21 cellular contexts compared by ENCODE assay signal in genomic region chr1:199591468-199591867, GRCh38.
DNase-seq lines count a peak whose midpoint lies in the region; ATAC-seq, FAIRE-seq and TF ChIP-seq lines count a peak whose summit lies in the region.
"Had no signal": no experiment of that assay in that cellular context is flagged by ENCODE, and none has a peak within 500 bp of the region (broad histone marks: within the 10 kb centered on the region; RNA-seq: fewer than 3 reads in every experiment).

No MANE protein-coding gene starts in this region.

- TF ChIP-seq POLR2A in HepG2 (IDR thresholded peaks at IDR 0.05; ENCODE audit: insufficient read depth in 1 of 2, low read depth in 2 of 2, low read length in 2 of 2) (no peak), right lobe of liver (IDR thresholded peaks at IDR 0.05) (no peak)

- no peaks in the 10 kb centered on the region for H3K9me2 ChIP-seq in Loucy (replicated peaks; ENCODE audit: low read depth, low read length)

- H3K4me3 ChIP-seq in HepG2 (replicated peaks in 1 of 3; ENCODE audit: insufficient read depth in 1 of 3, low read depth in 2 of 3, low read length in 3 of 3) (no peak overlapping the region), right lobe of liver (no peak overlapping the region), Loucy (ENCODE audit: low read length, poor library complexity, severe bottlenecking) (no peak overlapping the region), coronary artery (no peak overlapping the region)
- H3K4me3 ChIP-seq: A549; BLaER1 treated with 17β-estradiol and CSF1 and Interleukin-3, amounts not matched to agents 10 nM and 100 nM; GM12878 had no signal

- no peak for FAIRE-seq in HepG2 (lab: Jason Lieb, UNC)
- FAIRE-seq: A549, GM12878 had no signal

- TF ChIP-seq RAD21 in HepG2 (CRISPR knock-in tag; IDR thresholded peaks at IDR 0.05) = no peak

- H3K9me3 ChIP-seq in HepG2 (ENCODE audit: low read length) (no peaks in the 10 kb centered on the region; the same call in 1 of the 2 replicates), right lobe of liver (no peaks in the 10 kb centered on the region), Loucy (ENCODE audit: insufficient read depth, low read depth, low read length) (no peaks in the 10 kb centered on the region)
- H3K9me3 ChIP-seq: A549 had no signal

- POLR2A ChIA-PET in HepG2 (lab: Yijun Ruan, JAX) = no interaction called here

- WGBS in HepG2 (ENCODE audit: low lambda C conversion rate) = 0% methylated on average over 3 of the region's 3 CpGs
- 80% methylated on average over 1 of the region's 3 CpGs for WGBS in right lobe of liver (ENCODE audit: insufficient coverage, low coverage, low lambda C conversion rate, missing lambda C conversion rate)

- intact Hi-C loops in HepG2 (cut with micrococcal nuclease; ENCODE audit: unreplicated experiment) (no loop called here), right lobe of liver (cut with DNase I) (no loop called here)

- ATAC-seq in HepG2 (no peak), right lobe of liver (no peak)
- ATAC-seq: A549; CD8-positive, alpha-beta T cell had no signal

- H3K27ac ChIP-seq in HepG2 (ENCODE audit: extremely low read length, insufficient read depth, low read length) (no peak overlapping the region), right lobe of liver (no peak overlapping the region), coronary artery (no peak overlapping the region)
- H3K27ac ChIP-seq: 22Rv1; A549; BLaER1 treated with 17β-estradiol and CSF1 and Interleukin-3, amounts not matched to agents 10 nM and 100 nM; C4-2B had no signal

- H3K9ac ChIP-seq in HepG2 (ENCODE audit: insufficient read depth, low read depth, low read length) (no peak overlapping the region), Loucy (ENCODE audit: low read depth, low read length, poor library complexity, severe bottlenecking) (no peak overlapping the region)
- H3K9ac ChIP-seq: BLaER1 treated with 17β-estradiol and CSF1 and Interleukin-3, amounts not matched to agents 10 nM and 100 nM had no signal

- no peaks in the 10 kb centered on the region for H4K20me1 ChIP-seq in HepG2 (ENCODE audit: insufficient read depth, low read length)
- H4K20me1 ChIP-seq in Loucy (ENCODE audit: insufficient read depth, low read length, poor library complexity, severe bottlenecking) = no peaks in the 10 kb centered on the region
- H4K20me1 ChIP-seq: BLaER1 treated with 17β-estradiol and CSF1 and Interleukin-3, amounts not matched to agents 10 nM and 100 nM had no signal

- DNase-seq in HepG2 (ENCODE audit: low spot score) (no peak), right lobe of liver (no peak), coronary artery (ENCODE audit: low spot score) (no peak), glomerular visceral epithelial cell (ENCODE audit: extremely low spot score) (no peak)
- DNase-seq: AML-193; CD4-positive, alpha-beta T cell; CD8-positive, alpha-beta T cell; COR-L47; DMS 273 treated with DMSO at 0.1 percent for 48 hours; DMS153; DMS53; DMS79; DND-41; EL; GDM1 had no signal

- H3K79me2 ChIP-seq in HepG2 (ENCODE audit: insufficient read depth, low read length) (no peaks in the 10 kb centered on the region), Loucy (ENCODE audit: insufficient read depth, low read length) (no peaks in the 10 kb centered on the region)

- BruUV-seq in HepG2 (replicated peaks; lab: Mats Ljungman, UMichigan) = no TSS peak

- no peaks in the 10 kb centered on the region for H3K4me1 ChIP-seq in HepG2 (ENCODE audit: insufficient read depth, low read length)
- no peaks in the 10 kb centered on the region for H3K4me1 ChIP-seq in right lobe of liver
- peaks cover 19% of the 10 kb centered on the region for H3K4me1 ChIP-seq in Loucy (ENCODE audit: insufficient read depth, low read length, poor library complexity, severe bottlenecking)
- H3K4me1 ChIP-seq: A549 had no signal

- H3K4me2 ChIP-seq in HepG2 (ENCODE audit: low read depth, low read length) (no peak overlapping the region), Loucy (ENCODE audit: low read depth, low read length, poor library complexity, severe bottlenecking) (no peak overlapping the region)
- H3K4me2 ChIP-seq: A549 had no signal

- no peaks in the 10 kb centered on the region for H3K27me3 ChIP-seq in HepG2 (ENCODE audit: control insufficient read depth in 1 of 2, insufficient read depth in 2 of 2, low read length in 2 of 2)
- no peaks in the 10 kb centered on the region for H3K27me3 ChIP-seq in right lobe of liver
- H3K27me3 ChIP-seq in Loucy (ENCODE audit: insufficient read depth, low read length, poor library complexity, severe bottlenecking) = no peaks in the 10 kb centered on the region
- H3K27me3 ChIP-seq: BLaER1 treated with 17β-estradiol and CSF1 and Interleukin-3, amounts not matched to agents 10 nM and 100 nM had no signal

- H2AFZ ChIP-seq in HepG2 (ENCODE audit: low read length) = no peak overlapping the region
- peak overlapping the region; percentile 14; the same call in 1 of the 2 replicates for H2AFZ ChIP-seq in Loucy (ENCODE audit: low read length)

- TF ChIP-seq EP300 in HepG2 (IDR thresholded peaks at IDR 0.05; ENCODE audit: low read depth in 2 of 2, low read length in 2 of 2) = no peak
- TF ChIP-seq EP300 in HepG2 (CRISPR knock-in tag; IDR thresholded peaks at IDR 0.05; ENCODE audit: borderline replicate concordance) = no peak

- CTCF ChIA-PET in HepG2 (lab: Yijun Ruan, JAX; ENCODE audit: low intra/inter-chr PET ratio, low total read pairs) = no interaction called here

- TF ChIP-seq CTCF in HepG2 (CRISPR knock-in tag; IDR thresholded peaks at IDR 0.05) = no peak
- no peak for TF ChIP-seq CTCF in right lobe of liver (IDR thresholded peaks at IDR 0.05)
- no peak for TF ChIP-seq CTCF in Loucy (conservative IDR thresholded peaks at IDR 0.05; ENCODE audit: low read length)
- TF ChIP-seq CTCF in coronary artery (IDR thresholded peaks at IDR 0.05) = no peak

- no peaks in the 10 kb centered on the region for H3F3A ChIP-seq in Loucy (ENCODE audit: low read depth)

- in situ Hi-C loops in HepG2 (cut with HindIII; ENCODE audit: extremely low pct_ligation_motif_present, low pct_unique_long_range_greater_than_20kb) = no loop called here

- H3K36me3 ChIP-seq in HepG2 (replicated peaks in 1 of 2; ENCODE audit: control insufficient read depth in 1 of 2, insufficient read depth in 2 of 2, low read length in 2 of 2) (no peaks in the 10 kb centered on the region), right lobe of liver (no peaks in the 10 kb centered on the region), Loucy (ENCODE audit: insufficient read depth, low read length) (no peaks in the 10 kb centered on the region)
- H3K36me3 ChIP-seq: BLaER1 treated with 17β-estradiol and CSF1 and Interleukin-3, amounts not matched to agents 10 nM and 100 nM had no signal

TF ChIP-seq in HepG2, 621 proteins besides CTCF, POLR2A, EP300 and RAD21:
- TF ChIP-seq ZNF451 (CRISPR knock-in tag; IDR thresholded peaks at IDR 0.05) (no peak), CEBPB (IDR thresholded peaks at IDR 0.05; ENCODE audit: borderline replicate concordance, low read depth, low read length) (peak; percentile 24; the same call in 1 of the 2 replicates)
TF ChIP-seq in HepG2: peak in this region for 1.
